ENCODE assay signal across 2 cellular contexts in the genomic region with DNA sequence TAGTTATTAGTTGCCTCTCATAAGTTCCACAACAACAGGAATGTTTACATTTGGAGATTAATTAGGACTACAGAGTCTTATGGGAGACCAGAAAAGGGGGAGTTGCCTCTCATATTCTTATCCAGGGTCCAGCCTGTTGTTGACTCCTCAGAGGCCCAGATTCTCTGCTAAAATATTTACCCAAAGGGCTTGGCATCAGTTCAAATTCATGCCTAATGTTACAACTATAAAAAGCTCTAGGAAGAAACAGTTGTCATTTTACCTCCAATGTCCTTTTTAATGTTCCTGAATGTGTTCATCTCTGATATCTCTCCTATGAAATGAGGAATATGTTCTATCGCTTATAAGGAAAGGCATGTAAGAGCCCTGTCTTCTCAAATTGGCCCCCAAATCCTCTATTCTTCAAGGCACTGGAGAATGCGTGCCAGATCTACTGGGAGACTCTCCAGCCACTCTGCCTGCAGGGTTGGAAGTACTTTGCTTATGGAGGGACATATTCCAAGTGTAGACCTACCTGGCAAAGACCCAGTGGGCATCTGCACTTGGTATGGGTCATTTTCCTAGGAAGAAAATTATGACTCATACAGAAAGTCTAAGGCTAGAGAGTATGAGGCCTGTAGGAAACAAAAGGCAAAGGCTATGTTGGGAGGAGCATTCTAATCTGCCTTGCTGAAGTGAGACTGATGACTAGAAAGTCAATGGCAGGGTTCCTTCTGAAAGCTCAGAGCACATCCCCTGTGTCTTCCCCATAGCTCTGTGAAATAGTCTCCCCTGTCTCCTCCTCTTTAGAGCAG.
TF ChIP-seq lines count a peak whose summit lies in the region.

No MANE protein-coding gene starts in this region.

TF ChIP-seq in endothelial cell of umbilical vein, 7 proteins besides CTCF, POLR2A, EP300 and RAD21:
- TF ChIP-seq FOS (IDR thresholded peaks at IDR 0.05; ENCODE audit: borderline replicate concordance, insufficient read depth, low read length) = peak; percentile 41
- TF ChIP-seq EZH2 (IDR thresholded peaks at IDR 0.05; ENCODE audit: borderline replicate concordance, low read depth, low read length, severe bottlenecking) = no peak
- no peak for TF ChIP-seq GATA2 (IDR thresholded peaks at IDR 0.05; ENCODE audit: insufficient read depth, insufficient read length, low read depth, low read length)
- TF ChIP-seq POLR2AphosphoS5 (IDR thresholded peaks at IDR 0.05; ENCODE audit: insufficient read depth, low read depth, low read length) = no peak
- TF ChIP-seq JUN (IDR thresholded peaks at IDR 0.05; ENCODE audit: borderline replicate concordance, insufficient read depth, insufficient read length, low read depth) = peak; percentile 13
- TF ChIP-seq MYC (IDR thresholded peaks at IDR 0.05; ENCODE audit: low read depth, low read length) = no peak
- TF ChIP-seq, protein P1, sequence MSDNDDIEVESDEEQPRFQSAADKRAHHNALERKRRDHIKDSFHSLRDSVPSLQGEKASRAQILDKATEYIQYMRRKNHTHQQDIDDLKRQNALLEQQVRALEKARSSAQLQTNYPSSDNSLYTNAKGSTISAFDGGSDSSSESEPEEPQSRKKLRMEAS (IDR thresholded peaks at IDR 0.05; ENCODE audit: insufficient read depth, insufficient read length) = no peak

TF ChIP-seq in WTC11, 78 proteins besides CTCF, POLR2A, EP300 and RAD21:
- no peak for TF ChIP-seq FOXP1 (CRISPR knock-in tag; IDR thresholded peaks at IDR 0.05; ENCODE audit: borderline replicate concordance)
- no peak for TF ChIP-seq TP53 (CRISPR knock-in tag; IDR thresholded peaks at IDR 0.05)
- TF ChIP-seq ELF4 (CRISPR knock-in tag; IDR thresholded peaks at IDR 0.05; ENCODE audit: low read depth) = no peak
- no peak for TF ChIP-seq SMAD3 (CRISPR knock-in tag; IDR thresholded peaks at IDR 0.05; ENCODE audit: borderline replicate concordance)
- no peak for TF ChIP-seq ZNF671 (CRISPR knock-in tag; IDR thresholded peaks at IDR 0.05)
- no peak for TF ChIP-seq ESRRA (CRISPR knock-in tag; IDR thresholded peaks at IDR 0.05; ENCODE audit: borderline replicate concordance)
- no peak for TF ChIP-seq TEAD1 (CRISPR knock-in tag; IDR thresholded peaks at IDR 0.05)
- TF ChIP-seq, protein P2, sequence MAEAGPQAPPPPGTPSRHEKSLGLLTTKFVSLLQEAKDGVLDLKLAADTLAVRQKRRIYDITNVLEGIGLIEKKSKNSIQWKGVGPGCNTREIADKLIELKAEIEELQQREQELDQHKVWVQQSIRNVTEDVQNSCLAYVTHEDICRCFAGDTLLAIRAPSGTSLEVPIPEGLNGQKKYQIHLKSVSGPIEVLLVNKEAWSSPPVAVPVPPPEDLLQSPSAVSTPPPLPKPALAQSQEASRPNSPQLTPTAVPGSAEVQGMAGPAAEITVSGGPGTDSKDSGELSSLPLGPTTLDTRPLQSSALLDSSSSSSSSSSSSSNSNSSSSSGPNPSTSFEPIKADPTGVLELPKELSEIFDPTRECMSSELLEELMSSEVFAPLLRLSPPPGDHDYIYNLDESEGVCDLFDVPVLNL (CRISPR knock-in tag; IDR thresholded peaks at IDR 0.05; ENCODE audit: borderline replicate concordance, low read depth) = no peak
- TF ChIP-seq, protein P3, sequence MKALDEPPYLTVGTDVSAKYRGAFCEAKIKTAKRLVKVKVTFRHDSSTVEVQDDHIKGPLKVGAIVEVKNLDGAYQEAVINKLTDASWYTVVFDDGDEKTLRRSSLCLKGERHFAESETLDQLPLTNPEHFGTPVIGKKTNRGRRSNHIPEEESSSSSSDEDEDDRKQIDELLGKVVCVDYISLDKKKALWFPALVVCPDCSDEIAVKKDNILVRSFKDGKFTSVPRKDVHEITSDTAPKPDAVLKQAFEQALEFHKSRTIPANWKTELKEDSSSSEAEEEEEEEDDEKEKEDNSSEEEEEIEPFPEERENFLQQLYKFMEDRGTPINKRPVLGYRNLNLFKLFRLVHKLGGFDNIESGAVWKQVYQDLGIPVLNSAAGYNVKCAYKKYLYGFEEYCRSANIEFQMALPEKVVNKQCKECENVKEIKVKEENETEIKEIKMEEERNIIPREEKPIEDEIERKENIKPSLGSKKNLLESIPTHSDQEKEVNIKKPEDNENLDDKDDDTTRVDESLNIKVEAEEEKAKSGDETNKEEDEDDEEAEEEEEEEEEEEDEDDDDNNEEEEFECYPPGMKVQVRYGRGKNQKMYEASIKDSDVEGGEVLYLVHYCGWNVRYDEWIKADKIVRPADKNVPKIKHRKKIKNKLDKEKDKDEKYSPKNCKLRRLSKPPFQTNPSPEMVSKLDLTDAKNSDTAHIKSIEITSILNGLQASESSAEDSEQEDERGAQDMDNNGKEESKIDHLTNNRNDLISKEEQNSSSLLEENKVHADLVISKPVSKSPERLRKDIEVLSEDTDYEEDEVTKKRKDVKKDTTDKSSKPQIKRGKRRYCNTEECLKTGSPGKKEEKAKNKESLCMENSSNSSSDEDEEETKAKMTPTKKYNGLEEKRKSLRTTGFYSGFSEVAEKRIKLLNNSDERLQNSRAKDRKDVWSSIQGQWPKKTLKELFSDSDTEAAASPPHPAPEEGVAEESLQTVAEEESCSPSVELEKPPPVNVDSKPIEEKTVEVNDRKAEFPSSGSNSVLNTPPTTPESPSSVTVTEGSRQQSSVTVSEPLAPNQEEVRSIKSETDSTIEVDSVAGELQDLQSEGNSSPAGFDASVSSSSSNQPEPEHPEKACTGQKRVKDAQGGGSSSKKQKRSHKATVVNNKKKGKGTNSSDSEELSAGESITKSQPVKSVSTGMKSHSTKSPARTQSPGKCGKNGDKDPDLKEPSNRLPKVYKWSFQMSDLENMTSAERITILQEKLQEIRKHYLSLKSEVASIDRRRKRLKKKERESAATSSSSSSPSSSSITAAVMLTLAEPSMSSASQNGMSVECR (CRISPR knock-in tag; IDR thresholded peaks at IDR 0.05; ENCODE audit: borderline replicate concordance) = no peak
- TF ChIP-seq GRHL2 (CRISPR knock-in tag; IDR thresholded peaks at IDR 0.05; ENCODE audit: insufficient replicate concordance, severe bottlenecking) = no peak
- TF ChIP-seq, protein P4, sequence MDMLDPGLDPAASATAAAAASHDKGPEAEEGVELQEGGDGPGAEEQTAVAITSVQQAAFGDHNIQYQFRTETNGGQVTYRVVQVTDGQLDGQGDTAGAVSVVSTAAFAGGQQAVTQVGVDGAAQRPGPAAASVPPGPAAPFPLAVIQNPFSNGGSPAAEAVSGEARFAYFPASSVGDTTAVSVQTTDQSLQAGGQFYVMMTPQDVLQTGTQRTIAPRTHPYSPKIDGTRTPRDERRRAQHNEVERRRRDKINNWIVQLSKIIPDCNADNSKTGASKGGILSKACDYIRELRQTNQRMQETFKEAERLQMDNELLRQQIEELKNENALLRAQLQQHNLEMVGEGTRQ (CRISPR knock-in tag; IDR thresholded peaks at IDR 0.05) = no peak
- TF ChIP-seq, protein P5, sequence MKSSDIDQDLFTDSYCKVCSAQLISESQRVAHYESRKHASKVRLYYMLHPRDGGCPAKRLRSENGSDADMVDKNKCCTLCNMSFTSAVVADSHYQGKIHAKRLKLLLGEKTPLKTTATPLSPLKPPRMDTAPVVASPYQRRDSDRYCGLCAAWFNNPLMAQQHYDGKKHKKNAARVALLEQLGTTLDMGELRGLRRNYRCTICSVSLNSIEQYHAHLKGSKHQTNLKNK (CRISPR knock-in tag; IDR thresholded peaks at IDR 0.05) = no peak
- no peak for TF ChIP-seq FOXJ3 (CRISPR knock-in tag; IDR thresholded peaks at IDR 0.05; ENCODE audit: borderline replicate concordance)
- TF ChIP-seq ZNF138 (CRISPR knock-in tag; conservative IDR thresholded peaks at IDR 0.05) = no peak
